Comparison of ENCODE assay signal across 1 cellular context in the genomic region with DNA sequence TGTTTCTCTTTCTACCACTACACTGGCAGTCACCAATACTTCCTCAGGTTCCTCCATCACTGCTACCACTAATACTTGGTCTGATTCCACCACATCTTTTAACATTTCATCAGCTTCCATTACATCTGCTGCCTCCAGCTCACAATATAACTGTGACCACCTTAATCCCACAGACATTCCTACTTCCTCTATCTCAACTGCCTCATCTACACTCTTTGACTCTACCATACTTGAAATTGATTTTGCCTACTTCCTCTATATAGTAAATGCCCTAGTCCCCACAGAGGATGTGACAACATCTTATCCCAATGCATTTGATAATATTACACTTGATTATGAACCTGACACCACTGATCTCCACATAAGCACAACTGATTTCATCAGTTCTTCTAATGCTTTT.
A peak's percentile ranks its signal among the peaks of the same experiment; 100 is the strongest.
TF ChIP-seq lines count a peak whose summit lies in the region.

No MANE protein-coding gene starts in this region.

TF ChIP-seq in GM12878, 131 proteins besides CTCF, POLR2A, EP300 and RAD21 (continued from another document):
- TF ChIP-seq, protein P1, sequence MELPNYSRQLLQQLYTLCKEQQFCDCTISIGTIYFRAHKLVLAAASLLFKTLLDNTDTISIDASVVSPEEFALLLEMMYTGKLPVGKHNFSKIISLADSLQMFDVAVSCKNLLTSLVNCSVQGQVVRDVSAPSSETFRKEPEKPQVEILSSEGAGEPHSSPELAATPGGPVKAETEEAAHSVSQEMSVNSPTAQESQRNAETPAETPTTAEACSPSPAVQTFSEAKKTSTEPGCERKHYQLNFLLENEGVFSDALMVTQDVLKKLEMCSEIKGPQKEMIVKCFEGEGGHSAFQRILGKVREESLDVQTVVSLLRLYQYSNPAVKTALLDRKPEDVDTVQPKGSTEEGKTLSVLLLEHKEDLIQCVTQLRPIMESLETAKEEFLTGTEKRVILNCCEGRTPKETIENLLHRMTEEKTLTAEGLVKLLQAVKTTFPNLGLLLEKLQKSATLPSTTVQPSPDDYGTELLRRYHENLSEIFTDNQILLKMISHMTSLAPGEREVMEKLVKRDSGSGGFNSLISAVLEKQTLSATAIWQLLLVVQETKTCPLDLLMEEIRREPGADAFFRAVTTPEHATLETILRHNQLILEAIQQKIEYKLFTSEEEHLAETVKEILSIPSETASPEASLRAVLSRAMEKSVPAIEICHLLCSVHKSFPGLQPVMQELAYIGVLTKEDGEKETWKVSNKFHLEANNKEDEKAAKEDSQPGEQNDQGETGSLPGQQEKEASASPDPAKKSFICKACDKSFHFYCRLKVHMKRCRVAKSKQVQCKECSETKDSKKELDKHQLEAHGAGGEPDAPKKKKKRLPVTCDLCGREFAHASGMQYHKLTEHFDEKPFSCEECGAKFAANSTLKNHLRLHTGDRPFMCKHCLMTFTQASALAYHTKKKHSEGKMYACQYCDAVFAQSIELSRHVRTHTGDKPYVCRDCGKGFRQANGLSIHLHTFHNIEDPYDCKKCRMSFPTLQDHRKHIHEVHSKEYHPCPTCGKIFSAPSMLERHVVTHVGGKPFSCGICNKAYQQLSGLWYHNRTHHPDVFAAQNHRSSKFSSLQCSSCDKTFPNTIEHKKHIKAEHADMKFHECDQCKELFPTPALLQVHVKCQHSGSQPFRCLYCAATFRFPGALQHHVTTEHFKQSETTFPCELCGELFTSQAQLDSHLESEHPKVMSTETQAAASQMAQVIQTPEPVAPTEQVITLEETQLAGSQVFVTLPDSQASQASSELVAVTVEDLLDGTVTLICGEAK (IDR thresholded peaks at IDR 0.05; ENCODE audit: borderline replicate concordance): no peak
- no peak for TF ChIP-seq IKZF1 (conservative IDR thresholded peaks at IDR 0.05)
- TF ChIP-seq IKZF2 (IDR thresholded peaks at IDR 0.05): peak in 1 of 2 experiments; percentile 21; a peak in 2 of 4 replicates
- TF ChIP-seq HCFC1 (IDR thresholded peaks at IDR 0.05; ENCODE audit: low read length): no peak
- peak; percentile 3; the same call in 1 of the 2 replicates for TF ChIP-seq SPI1 (IDR thresholded peaks at IDR 0.05; ENCODE audit: borderline replicate concordance, insufficient read depth, low read depth, low read length)
TF ChIP-seq in GM12878: peak in this region for 2.
